ENCODE assay signal across 16 cellular contexts in the genomic region with DNA sequence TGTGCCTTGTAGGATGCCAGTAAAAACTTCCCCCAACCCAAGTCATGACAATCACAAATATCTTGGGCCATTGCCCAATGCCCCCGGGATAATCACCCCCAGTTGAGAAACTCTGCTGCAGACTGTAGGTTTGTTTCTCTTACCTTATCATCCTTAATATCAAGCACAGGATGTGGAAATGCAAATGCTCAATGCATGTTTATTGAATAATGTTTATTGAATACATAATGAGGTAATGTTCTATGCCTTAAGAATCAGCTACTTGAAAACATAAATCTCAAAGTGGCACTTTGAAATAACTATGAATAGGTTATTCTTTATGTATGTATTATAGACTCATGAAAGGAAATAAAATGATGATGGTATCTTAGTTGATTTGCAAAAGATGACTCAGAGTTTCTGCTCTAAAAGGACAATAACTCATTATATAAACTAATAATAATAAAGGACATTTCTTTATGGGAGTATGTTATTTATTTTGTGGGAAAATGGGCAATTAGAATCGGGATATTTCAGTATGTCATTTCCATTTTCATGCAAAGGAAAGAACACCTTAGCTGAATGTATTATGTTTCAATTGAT.
"Had no signal": no experiment of that assay in that cellular context is flagged by ENCODE, and none has a peak within 500 bp of the region (broad histone marks: within the 10 kb centered on the region; RNA-seq: fewer than 3 reads in every experiment).

No MANE protein-coding gene starts in this region.

- H3K36me3 ChIP-seq: MG63 had no signal

- H3K27me3 ChIP-seq: MG63 had no signal

- ATAC-seq: activated CD4-positive, CD25-positive, alpha-beta regulatory T cell treated with anti-CD3 and anti-CD28 coated beads, Interleukin-2, amount 50 U/mL, for 24 hours; activated CD8-positive, alpha-beta T cell treated with anti-CD3 and anti-CD28 coated beads for 36 hours had no signal

- H3K4me2 ChIP-seq: KMS-11 had no signal

- H3K27ac ChIP-seq: KMS-11 had no signal

- H3K9me3 ChIP-seq: MG63 had no signal

- H3K4me3 ChIP-seq: MG63 had no signal

- H3K9ac ChIP-seq: KMS-11 had no signal

- DNase-seq: activated CD4-positive, alpha-beta T cell treated with anti-CD3 and anti-CD28 coated beads for 4 hours; activated CD8-positive, alpha-beta memory T cell treated with anti-CD3 and anti-CD28 coated beads, Interleukin-2, amount 50 U/mL, for 4 hours; activated CD8-positive, alpha-beta T cell treated with anti-CD3 and anti-CD28 coated beads for 36 hours; activated T-cell treated with anti-CD3 and anti-CD28 coated beads, Interleukin-2, amount 50 U/mL, for 1 hour; aorta; MG63; MV-4-11; NCI-H1092 treated with DMSO at 0.1 percent for 48 hours; NCI-H1417 treated with DMSO at 0.1 percent for 48 hours; NCI-H1694; NCI-H2029; NCI-H510A treated with DMSO at 0.1 percent for 48 hours; SIG-M5; T-helper 1 cell had no signal
